ENCODE assay signal across 16 cellular contexts in genomic region chr5:78698218-78698751, GRCh38. TPM values are rescaled to one million over a fixed set of nuclear protein-coding genes. Genes with fewer than 3 reads are reported as not detected.
DNase-seq lines count a peak whose midpoint lies in the region; ATAC-seq, FAIRE-seq and TF ChIP-seq lines count a peak whose summit lies in the region.
"Had no signal": no experiment of that assay in that cellular context is flagged by ENCODE, and none has a peak within 500 bp of the region (broad histone marks: within the 10 kb centered on the region; RNA-seq: fewer than 3 reads in every experiment).

No MANE protein-coding gene starts in this region.

- H3K36me3 Mint-ChIP-seq in astrocyte (ENCODE audit: low read depth, unreplicated experiment) (no peaks in the 10 kb centered on the region), progenitor cell of endocrine pancreas (ENCODE audit: insufficient read depth) (peaks cover 7% of the 10 kb centered on the region)
- H3K36me3 Mint-ChIP-seq: CD4-positive, CD25-positive, alpha-beta regulatory T cell had no signal

- H3K9ac ChIP-seq in astrocyte (ENCODE audit: low read length): no peak overlapping the region

- no peak overlapping the region for H3K4me3 Mint-ChIP-seq in astrocyte (ENCODE audit: unreplicated experiment)
- no peak overlapping the region for H3K4me3 Mint-ChIP-seq in progenitor cell of endocrine pancreas (ENCODE audit: low read depth)
- H3K4me3 Mint-ChIP-seq: activated CD4-positive, alpha-beta T cell treated with anti-CD3 and anti-CD28 coated beads, Interleukin-2, amount 10 ng/mL, durations not matched to agents 24 days and 14 days; CD4-positive, CD25-positive, alpha-beta regulatory T cell; neural crest cell; stimulated activated naive CD8-positive, alpha-beta T cell treated with anti-CD3 and anti-CD28 coated beads, Interleukin-15, Interleukin-2, amounts not matched to agents 100 ng/mL and 50 ng/mL, for 24 hours had no signal

- no peaks in the 10 kb centered on the region for H3K36me3 ChIP-seq in astrocyte (ENCODE audit: insufficient read depth, low read length)
- H3K36me3 ChIP-seq in psoas muscle (ENCODE audit: insufficient read depth in 1 of 2, low read depth in 1 of 2): no peaks in the 10 kb centered on the region

- H3K9me3 Mint-ChIP-seq in astrocyte (ENCODE audit: unreplicated experiment): peaks cover 6% of the 10 kb centered on the region
- peaks cover 8% of the 10 kb centered on the region for H3K9me3 Mint-ChIP-seq in progenitor cell of endocrine pancreas (ENCODE audit: low read depth)
- H3K9me3 Mint-ChIP-seq: activated CD4-positive, alpha-beta T cell treated with anti-CD3 and anti-CD28 coated beads, Interleukin-2, amount 10 ng/mL, durations not matched to agents 24 days and 14 days had no signal

- no peak overlapping the region for H3K4me3 ChIP-seq in astrocyte (ENCODE audit: insufficient read depth, low read depth, low read length)
- H3K4me3 ChIP-seq in foreskin fibroblast (ENCODE audit: low read depth in 1 of 2, low read length in 2 of 2): no peak overlapping the region
- no peak overlapping the region for H3K4me3 ChIP-seq in psoas muscle

- H3K4me1 ChIP-seq in astrocyte (ENCODE audit: insufficient read depth, low read length): peaks cover 15% of the 10 kb centered on the region
- no peaks in the 10 kb centered on the region for H3K4me1 ChIP-seq in psoas muscle

- no peak overlapping the region for H2AFZ ChIP-seq in astrocyte (ENCODE audit: low read depth, low read length)

- H3K27me3 Mint-ChIP-seq in astrocyte (ENCODE audit: low read depth, unreplicated experiment) (no peaks in the 10 kb centered on the region), progenitor cell of endocrine pancreas (peaks cover 79% of the 10 kb centered on the region)
- H3K27me3 Mint-ChIP-seq: activated CD4-positive, alpha-beta T cell treated with anti-CD3 and anti-CD28 coated beads, Interleukin-2, amount 10 ng/mL, durations not matched to agents 24 days and 14 days had no signal

- H4K20me1 ChIP-seq in astrocyte (ENCODE audit: insufficient read depth, low read length): no peaks in the 10 kb centered on the region

- H3K27me3 ChIP-seq in astrocyte (ENCODE audit: insufficient read depth, low read length): no peaks in the 10 kb centered on the region
- no peaks in the 10 kb centered on the region for H3K27me3 ChIP-seq in psoas muscle (ENCODE audit: insufficient read depth in 3 of 3, low read length in 2 of 3)

- DNase-seq in EH (ENCODE audit: low read depth): peak; percentile 79
- DNase-seq in astrocyte (ENCODE audit: low read depth): peak; percentile 90
- peak; percentile 29 to 54 for DNase-seq in foreskin fibroblast
- peak; percentile 40 to 67 for DNase-seq in psoas muscle
- DNase-seq in activated CD4-positive, alpha-beta T cell treated with anti-CD3 and anti-CD28 coated beads, Interleukin-2, amount 50 U/mL, for 48 hours: no peak
- DNase-seq in SKM-1 treated with dmso at 0.1 percent for 144 hours (lab: John Stamatoyannopoulos, UW; ENCODE audit: unreplicated experiment): no peak
- no peak for DNase-seq in progenitor cell of endocrine pancreas (ENCODE audit: low spot score, unreplicated experiment)
- DNase-seq: activated CD4-positive, alpha-beta T cell treated with anti-CD3 and anti-CD28 coated beads, Interleukin-2, amount 10 ng/mL, durations not matched to agents 24 days and 14 days; activated naive CD4-positive, alpha-beta T cell; CD4-positive, CD25-positive, alpha-beta regulatory T cell; effector CD4-positive, alpha-beta T cell; MM.1S; NCI-H526 treated with DMSO at 0.1 percent for 48 hours had no signal

- 22 to 55% (median 41%) methylated on average over 4 of the region's 4 CpGs for WGBS in psoas muscle, 3 donors

- peak overlapping the region; percentile 77 for H3K27ac Mint-ChIP-seq in astrocyte (ENCODE audit: unreplicated experiment)
- no peak overlapping the region for H3K27ac Mint-ChIP-seq in progenitor cell of endocrine pancreas
- H3K27ac Mint-ChIP-seq: activated CD4-positive, alpha-beta T cell treated with anti-CD3 and anti-CD28 coated beads, Interleukin-2, amount 10 ng/mL, durations not matched to agents 24 days and 14 days; CD4-positive, CD25-positive, alpha-beta regulatory T cell; stimulated activated naive CD8-positive, alpha-beta T cell treated with anti-CD3 and anti-CD28 coated beads, Interleukin-15, Interleukin-2, amounts not matched to agents 100 ng/mL and 50 ng/mL, for 24 hours had no signal

- intact Hi-C loops in psoas muscle (cut with DNase I): no loop called here

- no peaks in the 10 kb centered on the region for H3K9me3 ChIP-seq in astrocyte (ENCODE audit: insufficient read depth, low read depth, low read length)
- H3K9me3 ChIP-seq in psoas muscle: no peaks in the 10 kb centered on the region

- H3K4me1 Mint-ChIP-seq in astrocyte (ENCODE audit: low read depth, unreplicated experiment) (peaks cover 17% of the 10 kb centered on the region), progenitor cell of endocrine pancreas (ENCODE audit: low read depth) (peaks cover 9% of the 10 kb centered on the region)
- H3K4me1 Mint-ChIP-seq: activated CD4-positive, alpha-beta T cell treated with anti-CD3 and anti-CD28 coated beads, Interleukin-2, amount 10 ng/mL, durations not matched to agents 24 days and 14 days; CD4-positive, CD25-positive, alpha-beta regulatory T cell had no signal

- no peaks in the 10 kb centered on the region for H3K79me2 ChIP-seq in astrocyte (ENCODE audit: insufficient read depth, low read length)

- ATAC-seq in psoas muscle (peak; percentile 30 to 72 (median 68)), HG02571 (IDR thresholded peaks at IDR 0.05; ENCODE audit: unreplicated experiment) (no peak)

- TF ChIP-seq CTCF in astrocyte (IDR thresholded peaks at IDR 0.05; ENCODE audit: insufficient read depth, low read depth, low read length) (no peak), foreskin fibroblast (IDR thresholded peaks at IDR 0.05; ENCODE audit: low read depth, low read length) (no peak), psoas muscle (IDR thresholded peaks at IDR 0.05) (no peak), progenitor cell of endocrine pancreas (IDR thresholded peaks at IDR 0.05; ENCODE audit: unreplicated experiment) (no peak)

- FAIRE-seq in astrocyte (lab: Jason Lieb, UNC): no peak

- H3K4me2 ChIP-seq in astrocyte (ENCODE audit: low read length): no peak overlapping the region

- H3K27ac ChIP-seq in astrocyte (ENCODE audit: low read depth, low read length): peak overlapping the region; percentile 42
- H3K27ac ChIP-seq in psoas muscle: no peak overlapping the region

RNA-seq across cellular contexts. Expression of gene LHFPL2, which starts 49.7 kb away (rescaled TPM):
- total RNA-seq in astrocyte (17.0 and 19.8 TPM in 2 replicates), psoas muscle (1 to 10 TPM; 3.6 to 6.4 (median 4.8) TPM), progenitor cell of endocrine pancreas (15.0 and 18.3 TPM in 2 replicates)
- polyA plus RNA-seq in psoas muscle: 1 to 10 TPM; 1.1 to 2.5 (median 2.3) TPM

Comparison
In these comparisons a context has a peak if more than half of its experiments do, and no peak if none do; other contexts are left out.
1. DNase-seq: peak in EH (single experiment), astrocyte (single experiment), foreskin fibroblast (2 of 2) and psoas muscle (2 of 2); none in activated CD4-positive, alpha-beta T cell treated with anti-CD3 and anti-CD28 coated beads, Interleukin-2, amount 50 U/mL, for 48 hours (0 of 2), SKM-1 treated with dmso at 0.1 percent for 144 hours (single experiment) and progenitor cell of endocrine pancreas (single experiment).